33 cellular contexts compared by ENCODE assay signal in the genomic region with DNA sequence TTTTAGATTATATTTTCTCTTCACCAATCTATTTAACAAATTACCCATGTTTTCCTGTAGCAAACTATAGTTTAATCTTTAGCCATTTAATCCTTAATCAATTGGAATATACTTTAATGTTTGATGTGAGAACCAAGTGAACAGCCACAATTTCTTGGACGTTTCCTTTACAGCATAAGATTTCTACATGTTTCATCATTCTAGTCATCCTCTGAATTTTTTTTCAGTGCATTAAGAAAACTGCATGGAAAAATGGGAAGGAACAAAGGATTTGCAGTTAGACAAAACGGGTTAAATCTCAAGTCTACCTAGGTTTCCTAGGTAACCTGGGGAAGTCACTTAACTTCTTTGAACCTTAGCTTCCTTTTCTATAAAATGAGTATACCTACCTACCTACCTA.
"Had no signal": no experiment of that assay in that cellular context is flagged by ENCODE, and none has a peak within 500 bp of the region (broad histone marks: within the 10 kb centered on the region; RNA-seq: fewer than 3 reads in every experiment).

No MANE protein-coding gene starts in this region.

- H3K27me3 ChIP-seq: cardiac muscle cell had no signal

- DNase-seq: activated B cell treated with CpG ODN at 0.5 μM for 24 hours; activated CD4-positive, alpha-beta memory T cell treated with anti-CD3 and anti-CD28 coated beads, Interleukin-2, amount 10 ng/mL, durations not matched to agents 7 days and 5 days; activated CD4-positive, alpha-beta T cell treated with anti-CD3 and anti-CD28 coated beads for 4 hours; activated CD4-positive, CD25-positive, alpha-beta regulatory T cell treated with anti-CD3 and anti-CD28 coated beads, Interleukin-2, amount 50 U/mL, for 72 hours; activated CD8-positive, alpha-beta memory T cell treated with anti-CD3 and anti-CD28 coated beads for 24 hours; activated CD8-positive, alpha-beta memory T cell treated with anti-CD3 and anti-CD28 coated beads, Interleukin-2, amount 10 ng/mL, durations not matched to agents 7 days and 5 days; activated CD8-positive, alpha-beta memory T cell treated with anti-CD3 and anti-CD28 coated beads, Interleukin-2, amount 50 U/mL, for 48 hours; activated effector memory CD4-positive, alpha-beta T cell treated with Interleukin-2 at 50 U/mL for 16 hours; activated naive CD4-positive, alpha-beta T cell treated with anti-CD3 and anti-CD28 coated beads, Interleukin-2, amount 10 ng/mL, durations not matched to agents 7 days and 5 days; activated naive CD8-positive, alpha-beta T cell treated with anti-CD3 and anti-CD28 coated beads, Interleukin-2, amount 50 U/mL, for 24 hours; activated T-cell treated with anti-CD3 and anti-CD28 coated beads, Interleukin-2, amount 50 U/mL, for 48 hours; amniotic stem cell; aorta; NCI-H1105; NCI-H1417 treated with DMSO at 0.1 percent for 48 hours; NCI-H187 treated with DMSO at 0.1 percent for 48 hours; NCI-H2081; NCI-H345; NCI-H510A; NCI-H526; NCI-H748 treated with DMSO at 0.1 percent for 48 hours; NK-92 treated with Interleukin-12 subunit alpha and Interleukin-12 subunit beta, amount 100 ng/mL, for 24 hours; PC-9; SIG-M5; SW 1271; T-helper 1 cell; T-helper 2 cell; T-helper 9 cell had no signal

- H2AFZ ChIP-seq: PC-9 had no signal

- H3K4me3 ChIP-seq: cardiac muscle cell, K562, PC-9 had no signal

- ATAC-seq: activated CD8-positive, alpha-beta memory T cell treated with anti-CD3 and anti-CD28 coated beads, Interleukin-2, amount 10 ng/mL, durations not matched to agents 7 days and 5 days; activated naive CD8-positive, alpha-beta T cell treated with anti-CD3 and anti-CD28 coated beads, Interleukin-2, amount 50 U/mL, for 24 hours; K562; Right ventricle myocardium inferior had no signal

- H3K27ac ChIP-seq: cardiac muscle cell, PC-9, RWPE1, VCaP had no signal

- H3K36me3 ChIP-seq: cardiac muscle cell had no signal

- H3K4me2 ChIP-seq: PC-9 had no signal
